In genomic region chr9:136054798-136055714, GRCh38 we compare ENCODE assay signal across 1 cellular context.
TF ChIP-seq lines count a peak whose summit lies in the region.

No MANE protein-coding gene starts in this region.

TF ChIP-seq in A549, 52 proteins besides CTCF, POLR2A, EP300 and RAD21 (continued from another document):
- no peak for TF ChIP-seq REST (IDR thresholded peaks at IDR 0.05)
- TF ChIP-seq RCOR1 (IDR thresholded peaks at IDR 0.05; ENCODE audit: low read depth, low read length): no peak
- no peak for TF ChIP-seq BCL3 (IDR thresholded peaks at IDR 0.05)
- TF ChIP-seq KDM1A (IDR thresholded peaks at IDR 0.05; ENCODE audit: low read depth): no peak
- TF ChIP-seq CHD2 (IDR thresholded peaks at IDR 0.05; ENCODE audit: low read length, partially characterized antibody): no peak
- no peak for TF ChIP-seq HOXB5 (CRISPR knock-in tag; IDR thresholded peaks at IDR 0.05)
- no peak for TF ChIP-seq RFX5 (IDR thresholded peaks at IDR 0.05)
- no peak for TF ChIP-seq MYC (IDR thresholded peaks at IDR 0.05; ENCODE audit: borderline replicate concordance, low read length)
- TF ChIP-seq HDAC2 (IDR thresholded peaks at IDR 0.05): no peak
- TF ChIP-seq ESRRA (IDR thresholded peaks at IDR 0.05; ENCODE audit: borderline replicate concordance, low read length): no peak
